Comparison of ENCODE assay signal across 1 cellular context in the genomic region with DNA sequence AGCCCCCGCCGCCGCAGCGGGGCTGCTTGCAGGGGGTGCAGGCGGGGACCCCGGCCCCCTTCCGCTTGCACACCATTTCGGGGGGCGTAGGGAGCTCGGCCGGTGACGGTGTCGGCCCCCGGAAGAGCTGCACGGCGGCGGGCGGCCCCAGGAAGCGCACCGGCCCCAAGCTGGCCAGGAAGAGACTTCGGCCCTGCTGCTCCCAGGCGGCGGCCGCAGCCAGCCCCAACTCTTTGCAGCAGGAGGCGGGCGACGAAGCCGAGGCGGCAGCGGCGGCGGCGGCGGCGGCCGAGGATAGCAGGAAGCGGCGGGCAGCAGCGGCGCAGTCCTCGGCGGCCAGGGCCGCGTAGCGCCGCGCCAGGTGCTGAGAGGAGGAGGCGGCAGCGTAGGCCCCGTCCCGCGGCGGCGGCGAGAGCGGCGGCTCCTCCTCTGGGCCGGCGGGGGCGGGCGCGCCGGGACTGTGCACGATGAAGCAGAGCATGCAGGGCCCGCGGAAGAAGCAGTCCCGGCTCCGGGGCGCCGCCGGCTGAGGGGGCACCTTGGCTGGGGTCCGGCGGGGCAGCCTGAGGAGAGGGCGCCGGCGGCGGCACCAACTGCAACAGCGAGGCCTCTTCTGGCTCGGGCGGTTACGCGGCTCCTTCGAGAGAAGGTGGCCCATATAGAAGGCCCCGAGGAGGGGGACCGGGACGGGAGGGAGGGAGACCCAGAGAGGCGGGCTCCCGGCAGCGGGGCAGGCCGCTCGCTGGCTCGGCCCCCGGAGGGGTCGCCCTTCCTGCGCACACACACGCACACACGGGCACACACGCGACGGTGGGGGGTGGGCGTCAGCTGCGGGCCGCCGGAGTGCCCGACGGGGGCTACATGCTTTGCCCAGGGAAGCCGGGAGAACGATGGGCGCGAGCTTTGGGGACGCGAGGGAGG.
TF ChIP-seq lines count a peak whose summit lies in the region.

No MANE protein-coding gene starts in this region.

TF ChIP-seq in HepG2, 621 proteins besides CTCF, POLR2A, EP300 and RAD21 (continued from another document and continues in another):
- no peak for TF ChIP-seq ZNF282 (IDR thresholded peaks at IDR 0.05; ENCODE audit: partially characterized antibody)
- 0 out of 2 replicates have a peak, but pooled peaks have one; percentile 23 for TF ChIP-seq ZNF839 (CRISPR knock-in tag; IDR thresholded peaks at IDR 0.05; ENCODE audit: borderline replicate concordance)
- TF ChIP-seq ZNF800 (CRISPR knock-in tag; IDR thresholded peaks at IDR 0.05), result no peak
- TF ChIP-seq SRSF1 (optimal IDR thresholded peaks at IDR 0.05; ENCODE audit: low read depth, low read length), result no peak
- TF ChIP-seq ZNF770 (CRISPR knock-in tag; IDR thresholded peaks at IDR 0.05), result no peak
- no peak for TF ChIP-seq ZFP1 (CRISPR knock-in tag; IDR thresholded peaks at IDR 0.05)
- no peak for TF ChIP-seq MAFG (CRISPR knock-in tag; IDR thresholded peaks at IDR 0.05)
- no peak for TF ChIP-seq ZNF746 (CRISPR knock-in tag; IDR thresholded peaks at IDR 0.05)
- TF ChIP-seq ZNF83 (CRISPR knock-in tag; IDR thresholded peaks at IDR 0.05; ENCODE audit: borderline replicate concordance), result no peak; the same call in 1 of the 2 replicates
- no peak; the same call in 1 of the 2 replicates for TF ChIP-seq BRD4 (CRISPR knock-in tag; IDR thresholded peaks at IDR 0.05)
- no peak for TF ChIP-seq MNT (IDR thresholded peaks at IDR 0.05)
- no peak for TF ChIP-seq ZNF530 (CRISPR knock-in tag; IDR thresholded peaks at IDR 0.05; ENCODE audit: low read depth)
- TF ChIP-seq SIX4 (CRISPR knock-in tag; IDR thresholded peaks at IDR 0.05), result no peak
- TF ChIP-seq MEIS2 (CRISPR knock-in tag; IDR thresholded peaks at IDR 0.05), result peak; percentile 45; the same call in 1 of the 2 replicates
- no peak for TF ChIP-seq NFE2L2 (IDR thresholded peaks at IDR 0.05; ENCODE audit: low read length)
- TF ChIP-seq KDM1A (CRISPR knock-in tag; IDR thresholded peaks at IDR 0.05), result no peak
- peak; percentile 37 for TF ChIP-seq YY1 (IDR thresholded peaks at IDR 0.05; ENCODE audit: insufficient read depth, insufficient replicate concordance, low read depth, low read length)
- TF ChIP-seq ARID4A (CRISPR knock-in tag; IDR thresholded peaks at IDR 0.05; ENCODE audit: borderline replicate concordance), result no peak; the same call in 1 of the 2 replicates
- TF ChIP-seq MAFF (IDR thresholded peaks at IDR 0.05; ENCODE audit: low read depth, low read length), result no peak
- TF ChIP-seq GFI1 (CRISPR knock-in tag; IDR thresholded peaks at IDR 0.05; ENCODE audit: borderline replicate concordance), result no peak
- no peak for TF ChIP-seq ZNF280D (CRISPR knock-in tag; IDR thresholded peaks at IDR 0.05)
- no peak for TF ChIP-seq SP1 (IDR thresholded peaks at IDR 0.05)
- TF ChIP-seq SP1 (CRISPR knock-in tag; IDR thresholded peaks at IDR 0.05), result no peak
- TF ChIP-seq RERE (CRISPR knock-in tag; IDR thresholded peaks at IDR 0.05; ENCODE audit: low read depth), result no peak
- TF ChIP-seq ZNF616 (CRISPR knock-in tag; IDR thresholded peaks at IDR 0.05; ENCODE audit: low read depth), result no peak
- TF ChIP-seq TERF1 (CRISPR knock-in tag; IDR thresholded peaks at IDR 0.05), result no peak
- TF ChIP-seq ZNF496 (CRISPR knock-in tag; IDR thresholded peaks at IDR 0.05; ENCODE audit: insufficient replicate concordance), result no peak
- TF ChIP-seq ETS1 (CRISPR knock-in tag; IDR thresholded peaks at IDR 0.05), result no peak
- no peak for TF ChIP-seq ZNF224 (CRISPR knock-in tag; IDR thresholded peaks at IDR 0.05)
